In genomic region chr18:21786526-21786925, GRCh38 we compare ENCODE assay signal across 29 cellular contexts.
"Had no signal": no experiment of that assay in that cellular context is flagged by ENCODE, and none has a peak within 500 bp of the region (broad histone marks: within the 10 kb centered on the region; RNA-seq: fewer than 3 reads in every experiment).

No MANE protein-coding gene starts in this region.

- DNase-seq: activated CD4-positive, alpha-beta memory T cell treated with anti-CD3 and anti-CD28 coated beads, Interleukin-2, amount 10 ng/mL, durations not matched to agents 7 days and 5 days; activated CD4-positive, alpha-beta T cell treated with anti-CD3 and anti-CD28 coated beads for 1 hour; activated CD4-positive, alpha-beta T cell treated with anti-CD3 and anti-CD28 coated beads for 4 hours; activated CD4-positive, alpha-beta T cell treated with anti-CD3 and anti-CD28 coated beads, Interleukin-2, amount 10 ng/mL, durations not matched to agents 7 days and 5 days; activated CD4-positive, alpha-beta T cell treated with anti-CD3 and anti-CD28 coated beads, Interleukin-2, amount 50 U/mL, for 4 hours; activated CD8-positive, alpha-beta memory T cell treated with anti-CD3 and anti-CD28 coated beads, Interleukin-2, amount 50 U/mL, for 48 hours; activated gamma-delta T cell; activated naive CD4-positive, alpha-beta T cell; activated naive CD4-positive, alpha-beta T cell treated with anti-CD3 and anti-CD28 coated beads, Interleukin-2, amount 10 ng/mL, durations not matched to agents 7 days and 5 days; activated T-cell treated with anti-CD3 and anti-CD28 coated beads for 4 hours; activated T-cell treated with anti-CD3 and anti-CD28 coated beads, Interleukin-2, amount 50 U/mL, for 24 hours; activated T-cell treated with anti-CD3 and anti-CD28 coated beads, Interleukin-2, amount 50 U/mL, for 72 hours; adrenal gland; amygdala; aorta; body of pancreas; caudate nucleus; cortex of kidney; effector CD8-positive, alpha-beta T cell; foreskin keratinocyte; gastrocnemius medialis; glutamatergic neuron; heart left ventricle; T-cell; T-helper 2 cell had no signal

- FAIRE-seq: colon, endometrium had no signal

- H3K4me3 Mint-ChIP-seq: activated CD4-positive, alpha-beta memory T cell treated with anti-CD3 and anti-CD28 coated beads, Interleukin-2, amount 10 ng/mL, durations not matched to agents 7 days and 5 days; activated CD4-positive, alpha-beta T cell treated with anti-CD3 and anti-CD28 coated beads, Interleukin-2, amount 10 ng/mL, durations not matched to agents 7 days and 5 days; activated naive CD4-positive, alpha-beta T cell treated with anti-CD3 and anti-CD28 coated beads, Interleukin-2, amount 10 ng/mL, durations not matched to agents 7 days and 5 days; activated T-cell treated with anti-CD3 and anti-CD28 coated beads, Interleukin-2, amount 50 U/mL, for 24 hours; activated T-cell treated with anti-CD3 and anti-CD28 coated beads, Interleukin-2, amount 50 U/mL, for 72 hours; T-cell had no signal

- H3K4me1 ChIP-seq: adrenal gland, body of pancreas, foreskin keratinocyte, gastrocnemius medialis, heart left ventricle had no signal

- H3K27ac ChIP-seq: adrenal gland, body of pancreas, foreskin keratinocyte, gastrocnemius medialis, heart left ventricle had no signal

- H3K4me1 Mint-ChIP-seq: activated CD4-positive, alpha-beta memory T cell treated with anti-CD3 and anti-CD28 coated beads, Interleukin-2, amount 10 ng/mL, durations not matched to agents 7 days and 5 days; activated naive CD4-positive, alpha-beta T cell treated with anti-CD3 and anti-CD28 coated beads, Interleukin-2, amount 10 ng/mL, durations not matched to agents 7 days and 5 days had no signal

- H3K4me3 ChIP-seq: adrenal gland, body of pancreas, gastrocnemius medialis, heart left ventricle had no signal

- H3K27me3 ChIP-seq: adrenal gland, body of pancreas, foreskin keratinocyte, gastrocnemius medialis, heart left ventricle had no signal

- H3K27me3 Mint-ChIP-seq: activated CD4-positive, alpha-beta memory T cell treated with anti-CD3 and anti-CD28 coated beads, Interleukin-2, amount 10 ng/mL, durations not matched to agents 7 days and 5 days; activated CD4-positive, alpha-beta T cell treated with anti-CD3 and anti-CD28 coated beads, Interleukin-2, amount 10 ng/mL, durations not matched to agents 7 days and 5 days; activated naive CD4-positive, alpha-beta T cell treated with anti-CD3 and anti-CD28 coated beads, Interleukin-2, amount 10 ng/mL, durations not matched to agents 7 days and 5 days; activated T-cell treated with anti-CD3 and anti-CD28 coated beads, Interleukin-2, amount 50 U/mL, for 24 hours; T-cell had no signal

- H3K9me3 ChIP-seq: body of pancreas had no signal

- ATAC-seq: activated naive CD4-positive, alpha-beta T cell treated with anti-CD3 and anti-CD28 coated beads, Interleukin-2, amount 50 U/mL, for 72 hours; activated T-cell treated with anti-CD3 and anti-CD28 coated beads, Interleukin-2, amount 50 U/mL, for 72 hours; body of pancreas; esophagus mucosa; foreskin keratinocyte; gastrocnemius medialis; heart left ventricle; T-cell had no signal

- H3K27ac Mint-ChIP-seq: activated CD4-positive, alpha-beta memory T cell treated with anti-CD3 and anti-CD28 coated beads, Interleukin-2, amount 10 ng/mL, durations not matched to agents 7 days and 5 days; activated CD4-positive, alpha-beta T cell treated with anti-CD3 and anti-CD28 coated beads, Interleukin-2, amount 10 ng/mL, durations not matched to agents 7 days and 5 days; activated naive CD4-positive, alpha-beta T cell treated with anti-CD3 and anti-CD28 coated beads, Interleukin-2, amount 10 ng/mL, durations not matched to agents 7 days and 5 days; activated naive CD4-positive, alpha-beta T cell treated with anti-CD3 and anti-CD28 coated beads, Interleukin-2, amount 50 U/mL, for 72 hours; activated T-cell treated with anti-CD3 and anti-CD28 coated beads, Interleukin-2, amount 50 U/mL, for 24 hours; activated T-cell treated with anti-CD3 and anti-CD28 coated beads, Interleukin-2, amount 50 U/mL, for 72 hours; T-cell had no signal
